ENCODE assay signal across 16 cellular contexts in the genomic region with DNA sequence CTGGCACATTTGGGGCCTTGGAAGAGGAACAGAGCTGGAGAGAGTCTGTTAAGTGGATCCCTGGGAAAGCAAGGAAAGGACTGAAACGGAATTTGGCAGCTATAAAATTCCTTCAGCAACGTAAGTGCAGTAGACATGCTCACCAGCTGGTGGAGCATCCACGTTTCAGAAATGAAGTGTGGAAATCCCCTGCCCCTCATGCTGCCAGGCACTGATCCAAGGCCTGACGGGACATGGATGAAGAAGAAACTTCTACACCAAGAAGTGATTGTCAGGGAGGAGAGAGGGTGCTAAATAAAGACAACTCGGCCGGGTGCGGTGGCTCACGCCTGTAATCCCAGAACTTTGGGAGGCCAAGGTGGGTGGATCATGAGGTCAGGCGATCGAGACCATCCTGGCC.
A peak's percentile ranks its signal among the peaks of the same experiment; 100 is the strongest.
DNase-seq lines count a peak whose midpoint lies in the region; ATAC-seq, FAIRE-seq and TF ChIP-seq lines count a peak whose summit lies in the region.
"Had no signal": no experiment of that assay in that cellular context is flagged by ENCODE, and none has a peak within 500 bp of the region (broad histone marks: within the 10 kb centered on the region; RNA-seq: fewer than 3 reads in every experiment).

No MANE protein-coding gene starts in this region.

- TF ChIP-seq CTCF in AG09309 (IDR thresholded peaks at IDR 0.05; ENCODE audit: control insufficient read depth, insufficient read depth, low read depth, low read length, missing control alignments) = peak; percentile 37
- 0 out of 2 replicates have a peak, but pooled peaks have one; percentile 15 for TF ChIP-seq CTCF in WERI-Rb-1 (IDR thresholded peaks at IDR 0.05; ENCODE audit: low read depth, low read length)
- TF ChIP-seq CTCF in nephron (IDR thresholded peaks at IDR 0.05; ENCODE audit: unreplicated experiment in 3 of 3) = peak in 2 of 3 experiments; percentile 23 to 26
- TF ChIP-seq CTCF in D721Med (IDR thresholded peaks at IDR 0.05; ENCODE audit: insufficient read depth, missing control alignments) = no peak

- H3K27me3 Mint-ChIP-seq in nephron (ENCODE audit: low read depth) (no peaks in the 10 kb centered on the region), immature natural killer cell (ENCODE audit: low read depth in 3 of 3) (peaks cover 0 to 8% (median 7%) of the 10 kb centered on the region in 3 donors)

- H3K9me3 Mint-ChIP-seq in nephron (no peaks in the 10 kb centered on the region), immature natural killer cell (no peaks in the 10 kb centered on the region)
- H3K9me3 Mint-ChIP-seq: activated T-helper 2 cell treated with anti-CD3 and anti-CD28 coated beads, Interferon-gamma antibody, Interleukin-2, Interleukin-4, amounts not matched to agents 10 μg/mL and 5 μg/mL and 100 μg/mL, durations not matched to agents 14 hours and 24 hours and 36 hours; CD4-positive, CD25-positive, alpha-beta regulatory T cell; stimulated activated naive CD8-positive, alpha-beta T cell treated with anti-CD3 and anti-CD28 coated beads, Interleukin-15, Interleukin-2, amounts not matched to agents 100 ng/mL and 50 ng/mL, for 24 hours had no signal

- no peaks in the 10 kb centered on the region for H3K27me3 ChIP-seq in WERI-Rb-1 (ENCODE audit: insufficient read depth, low read depth, severe bottlenecking)

- peaks cover 4% of the 10 kb centered on the region; the same call in 1 of the 2 replicates for H3K36me3 ChIP-seq in WERI-Rb-1

- no peak overlapping the region for H3K4me3 Mint-ChIP-seq in nephron
- no peak overlapping the region for H3K4me3 Mint-ChIP-seq in immature natural killer cell
- H3K4me3 Mint-ChIP-seq: CD4-positive, CD25-positive, alpha-beta regulatory T cell; stimulated activated naive CD8-positive, alpha-beta T cell treated with anti-CD3 and anti-CD28 coated beads, Interleukin-15, Interleukin-2, amounts not matched to agents 100 ng/mL and 50 ng/mL, for 24 hours had no signal

- no peak overlapping the region for H3K4me3 ChIP-seq in AG09309 (ENCODE audit: control insufficient read depth, low read depth, low read length)
- H3K4me3 ChIP-seq in WERI-Rb-1 (ENCODE audit: low read depth, low read length) = no peak overlapping the region
- H3K4me3 ChIP-seq: SK-N-MC had no signal

- DNase-seq in AG09309 (ENCODE audit: low read depth) (no peak), WERI-Rb-1 (no peak), fibroblast of the conjunctiva (ENCODE audit: low read depth) (peak; percentile 52), D721Med (ENCODE audit: insufficient read length, low spot score) (no peak), immature natural killer cell (no peak), DMS153 treated with DMSO at 0.1 percent for 48 hours (lab: John Stamatoyannopoulos, UW; ENCODE audit: unreplicated experiment) (no peak)
- DNase-seq: CD4-positive, CD25-positive, alpha-beta regulatory T cell; hypothalamus; MV-4-11; NCI-H526 treated with DMSO at 0.1 percent for 48 hours had no signal

- H3K4me1 Mint-ChIP-seq in nephron (peaks cover 5% of the 10 kb centered on the region), immature natural killer cell (no peaks in the 10 kb centered on the region)
- H3K4me1 Mint-ChIP-seq: CD4-positive, CD25-positive, alpha-beta regulatory T cell had no signal

- no peak for FAIRE-seq in D721Med (lab: Jason Lieb, UNC)
- FAIRE-seq: colon had no signal

- no peaks in the 10 kb centered on the region for H3K9me3 ChIP-seq in WERI-Rb-1 (ENCODE audit: severe bottlenecking)

- peak overlapping the region in 2 of 3 experiments; percentile 27 to 64 for H3K27ac Mint-ChIP-seq in nephron
- H3K27ac Mint-ChIP-seq in immature natural killer cell = no peak overlapping the region
- H3K27ac Mint-ChIP-seq: activated T-helper 2 cell treated with anti-CD3 and anti-CD28 coated beads, Interferon-gamma antibody, Interleukin-2, Interleukin-4, amounts not matched to agents 10 μg/mL and 5 μg/mL and 100 μg/mL, durations not matched to agents 14 hours and 24 hours and 36 hours; CD4-positive, CD25-positive, alpha-beta regulatory T cell; stimulated activated naive CD8-positive, alpha-beta T cell treated with anti-CD3 and anti-CD28 coated beads, Interleukin-15, Interleukin-2, amounts not matched to agents 100 ng/mL and 50 ng/mL, for 24 hours had no signal

- H3K36me3 Mint-ChIP-seq in nephron (ENCODE audit: low read depth) (peaks cover 31% of the 10 kb centered on the region), immature natural killer cell (no peaks in the 10 kb centered on the region)
- H3K36me3 Mint-ChIP-seq: CD4-positive, CD25-positive, alpha-beta regulatory T cell had no signal

- no peak for ATAC-seq in GM21619 (IDR thresholded peaks at IDR 0.05; ENCODE audit: unreplicated experiment)

- no peak overlapping the region for H3K27ac ChIP-seq in WERI-Rb-1
- H3K27ac ChIP-seq: SK-N-MC had no signal

Comparison
In these comparisons a context has a peak if more than half of its experiments do, and no peak if none do; other contexts are left out.
1. H3K27ac Mint-ChIP-seq: peak in nephron (2 of 3); none in immature natural killer cell (0 of 6).